ENCODE assay signal across 8 cellular contexts in genomic region chr15:39685999-39686613, GRCh38.
A peak's percentile ranks its signal among the peaks of the same experiment; 100 is the strongest.
DNase-seq lines count a peak whose midpoint lies in the region; ATAC-seq and TF ChIP-seq lines count a peak whose summit lies in the region.

No MANE protein-coding gene starts in this region.

- no peak overlapping the region for H2AFZ ChIP-seq in Loucy (ENCODE audit: low read length)

- no peaks in the 10 kb centered on the region for H4K20me1 ChIP-seq in Loucy (ENCODE audit: insufficient read depth, low read length, poor library complexity, severe bottlenecking)

- no peak overlapping the region for H3K4me2 ChIP-seq in Loucy (ENCODE audit: low read depth, low read length, poor library complexity, severe bottlenecking)

- no peaks in the 10 kb centered on the region for H3F3A ChIP-seq in Loucy (ENCODE audit: low read depth)

- TF ChIP-seq POLR2A in upper lobe of left lung (IDR thresholded peaks at IDR 0.05), result no peak

- no peak overlapping the region for H3K9ac ChIP-seq in Loucy (ENCODE audit: low read depth, low read length, poor library complexity, severe bottlenecking)

- H3K4me3 ChIP-seq in Loucy (ENCODE audit: low read length, poor library complexity, severe bottlenecking), result no peak overlapping the region
- H3K4me3 ChIP-seq in lung, result no peak overlapping the region
- no peak overlapping the region for H3K4me3 ChIP-seq in upper lobe of left lung

- H3K79me2 ChIP-seq in Loucy (ENCODE audit: insufficient read depth, low read length), result no peaks in the 10 kb centered on the region

- H3K36me3 ChIP-seq in Loucy (ENCODE audit: insufficient read depth, low read length), result no peaks in the 10 kb centered on the region
- no peaks in the 10 kb centered on the region for H3K36me3 ChIP-seq in lung (ENCODE audit: control insufficient read depth in 2 of 2, insufficient read depth in 2 of 2, low read length in 2 of 2)
- no peaks in the 10 kb centered on the region for H3K36me3 ChIP-seq in upper lobe of left lung

- H3K9me2 ChIP-seq in Loucy (replicated peaks; ENCODE audit: low read depth, low read length), result no peaks in the 10 kb centered on the region

- H3K4me1 ChIP-seq in Loucy (ENCODE audit: insufficient read depth, low read length, poor library complexity, severe bottlenecking) (peaks cover 17% of the 10 kb centered on the region), lung (ENCODE audit: control insufficient read depth in 2 of 2, insufficient read depth in 2 of 2, low read length in 2 of 2) (no peaks in the 10 kb centered on the region), upper lobe of left lung (no peaks in the 10 kb centered on the region)

- H3K9me3 ChIP-seq in Loucy (ENCODE audit: insufficient read depth, low read depth, low read length) (no peaks in the 10 kb centered on the region), lung (ENCODE audit: control insufficient read depth in 2 of 2, insufficient read depth in 1 of 2, low read length in 1 of 2) (no peaks in the 10 kb centered on the region), upper lobe of left lung (no peaks in the 10 kb centered on the region)

- no peaks in the 10 kb centered on the region for H3K27me3 ChIP-seq in Loucy (ENCODE audit: insufficient read depth, low read length, poor library complexity, severe bottlenecking)
- H3K27me3 ChIP-seq in lung (ENCODE audit: control insufficient read depth, insufficient read depth), result no peaks in the 10 kb centered on the region
- H3K27me3 ChIP-seq in upper lobe of left lung, result no peaks in the 10 kb centered on the region

- WGBS in lung, 2 donors, result 26 to 27% methylated on average over 4 of the region's 4 CpGs
- WGBS in upper lobe of left lung, 2 donors, result 25 to 26% methylated on average over 4 of the region's 4 CpGs

- no peak for ATAC-seq in lung (ENCODE audit: insufficient read depth, low FRiP score)
- peak in 1 of 2 donors; percentile 60 for ATAC-seq in upper lobe of left lung (ENCODE audit: low FRiP score in 2 of 2)

- peak; percentile 11 for DNase-seq in activated naive CD4-positive, alpha-beta T cell treated with Interleukin-2 at 50 U/mL for 16 hours
- no peak for DNase-seq in activated naive CD4-positive, alpha-beta T cell (lab: John Stamatoyannopoulos, UW)
- peak; percentile 61 for DNase-seq in SKM-1 treated with dmso at 0.1 percent for 144 hours (lab: John Stamatoyannopoulos, UW; ENCODE audit: unreplicated experiment)
- DNase-seq in dermis microvascular lymphatic vessel endothelial cell (ENCODE audit: low read depth in 2 of 2), result peak; percentile 65 to 75
- DNase-seq in lung (ENCODE audit: low spot score), result no peak
- DNase-seq in upper lobe of left lung, result no peak
- no peak for DNase-seq in NK-92 (lab: John Stamatoyannopoulos, UW; ENCODE audit: unreplicated experiment)

- no peak for TF ChIP-seq EP300 in upper lobe of left lung (IDR thresholded peaks at IDR 0.05)

- TF ChIP-seq CTCF in Loucy (conservative IDR thresholded peaks at IDR 0.05; ENCODE audit: low read length) (peak; percentile 91), lung (IDR thresholded peaks at IDR 0.05; ENCODE audit: control extremely low read depth, extremely low read depth) (peak; percentile 73), upper lobe of left lung (IDR thresholded peaks at IDR 0.05) (peak; percentile 37 to 73 (median 61))

- H3K27ac ChIP-seq in lung (ENCODE audit: low read depth in 1 of 2, low read length in 1 of 2) (no peak overlapping the region), upper lobe of left lung (no peak overlapping the region)

Comparison
In these comparisons a context has a peak if more than half of its experiments do, and no peak if none do; other contexts are left out.
1. DNase-seq: peak in activated naive CD4-positive, alpha-beta T cell treated with Interleukin-2 at 50 U/mL for 16 hours (single experiment), SKM-1 treated with dmso at 0.1 percent for 144 hours (single experiment) and dermis microvascular lymphatic vessel endothelial cell (2 of 2); none in activated naive CD4-positive, alpha-beta T cell (0 of 4), lung (single experiment), upper lobe of left lung (0 of 2) and NK-92 (single experiment).
2. Peak in every context shown above with its lines, with median percentiles within 50 percentile points of each other: CTCF ChIP-seq.